17 cellular contexts compared by ENCODE assay signal in genomic region chr9:112325127-112325526, GRCh38. TPM values are rescaled to one million over a fixed set of nuclear protein-coding genes. Genes with fewer than 3 reads are reported as not detected.
DNase-seq lines count a peak whose midpoint lies in the region; ATAC-seq and TF ChIP-seq lines count a peak whose summit lies in the region.
"Had no signal": no experiment of that assay in that cellular context is flagged by ENCODE, and none has a peak within 500 bp of the region (broad histone marks: within the 10 kb centered on the region; RNA-seq: fewer than 3 reads in every experiment).

No MANE protein-coding gene starts in this region.

- CTCF ChIA-PET in activated B cell treated with CpG ODN at 0.5 μM for 24 hours (lab: Charles Lee): no interaction called here

- ATAC-seq in GM23338: peak; percentile 94
- no peak for ATAC-seq in activated B cell treated with CpG ODN at 0.5 μM for 24 hours (ENCODE audit: low read depth)
- peak; percentile 89 for ATAC-seq in foreskin keratinocyte
- ATAC-seq in stimulated activated naive B cell treated with anti-CD40 and anti-IgM and Interleukin-4, amounts not matched to agents 10 μg/mL and 1 μg/mL and 100 μg/mL, for 72 hours (replicated peaks): no peak
- ATAC-seq in stimulated activated effector memory CD8-positive, alpha-beta T cell treated with anti-CD3 and anti-CD28 coated beads, Interleukin-12 subunit alpha, Interleukin-12 subunit beta, amount 100 ng/mL, for 72 hours: no peak

- H3K27ac ChIP-seq in GM23338 (ENCODE audit: low read depth) (0 out of 2 replicates have a peak overlapping the region, but pooled peaks have one; percentile 48), foreskin keratinocyte (no peak overlapping the region), neural progenitor cell (no peak overlapping the region), esophagus muscularis mucosa (replicated peaks in 1 of 4) (no peak overlapping the region)
- H3K27ac ChIP-seq: SK-N-MC had no signal

- peaks cover 42% of the 10 kb centered on the region for H3K4me1 Mint-ChIP-seq in GM23338
- H3K4me1 Mint-ChIP-seq in activated B cell treated with CpG ODN at 0.5 μM for 24 hours: peaks cover 78% of the 10 kb centered on the region
- H3K4me1 Mint-ChIP-seq in neural progenitor cell: no peaks in the 10 kb centered on the region
- peaks cover 33 to 77% of the 10 kb centered on the region in 2 donors for H3K4me1 Mint-ChIP-seq in stimulated activated naive B cell treated with anti-CD40 and anti-IgM and Interleukin-4, amounts not matched to agents 10 μg/mL and 1 μg/mL and 100 μg/mL, for 72 hours
- H3K4me1 Mint-ChIP-seq in stimulated activated effector memory CD8-positive, alpha-beta T cell treated with anti-CD3 and anti-CD28 coated beads, Interleukin-12 subunit alpha, Interleukin-12 subunit beta, amount 100 ng/mL, for 72 hours: peaks cover 44% of the 10 kb centered on the region

- DNase-seq in GM23338 (ENCODE audit: low spot score) (peak; percentile 74), activated B cell treated with CpG ODN at 0.5 μM for 24 hours (no peak), foreskin keratinocyte (peak in 1 of 2 donors; percentile 39), neural progenitor cell (ENCODE audit: low spot score) (peak; percentile 35), esophagus muscularis mucosa (ENCODE audit: extremely low spot score) (no peak), NCI-H1417 treated with DMSO at 0.1 percent for 48 hours (lab: John Stamatoyannopoulos, UW) (no peak)
- DNase-seq in stimulated activated naive B cell treated with anti-CD40 and anti-IgM and Interleukin-4, amounts not matched to agents 10 μg/mL and 1 μg/mL and 100 μg/mL, for 72 hours: no peak
- DNase-seq in stimulated activated effector memory CD8-positive, alpha-beta T cell treated with anti-CD3 and anti-CD28 coated beads, Interleukin-12 subunit alpha, Interleukin-12 subunit beta, amount 100 ng/mL, for 72 hours (ENCODE audit: low spot score in 2 of 2): no peak
- DNase-seq: C1 segment of cervical spinal cord; CD8-positive, alpha-beta memory T cell; DND-41; NCI-H187; NCI-H2107; NCI-H510A; NCI-H748 treated with DMSO at 0.1 percent for 48 hours; SHP77 had no signal

- H3K9me3 Mint-ChIP-seq in GM23338: no peaks in the 10 kb centered on the region
- peaks cover 10% of the 10 kb centered on the region for H3K9me3 Mint-ChIP-seq in activated B cell treated with CpG ODN at 0.5 μM for 24 hours
- peaks cover 33% of the 10 kb centered on the region for H3K9me3 Mint-ChIP-seq in neural progenitor cell
- H3K9me3 Mint-ChIP-seq in stimulated activated naive B cell treated with anti-CD40 and anti-IgM and Interleukin-4, amounts not matched to agents 10 μg/mL and 1 μg/mL and 100 μg/mL, for 72 hours: peaks cover 0 to 8% of the 10 kb centered on the region in 2 donors
- H3K9me3 Mint-ChIP-seq in stimulated activated effector memory CD8-positive, alpha-beta T cell treated with anti-CD3 and anti-CD28 coated beads, Interleukin-12 subunit alpha, Interleukin-12 subunit beta, amount 100 ng/mL, for 72 hours: peaks cover 10% of the 10 kb centered on the region

- H3K4me3 Mint-ChIP-seq in GM23338: no peak overlapping the region; the same call in 2 of the 3 replicates
- H3K4me3 Mint-ChIP-seq in activated B cell treated with CpG ODN at 0.5 μM for 24 hours: no peak overlapping the region
- H3K4me3 Mint-ChIP-seq in neural progenitor cell: no peak overlapping the region
- H3K4me3 Mint-ChIP-seq in stimulated activated naive B cell treated with anti-CD40 and anti-IgM and Interleukin-4, amounts not matched to agents 10 μg/mL and 1 μg/mL and 100 μg/mL, for 72 hours: no peak overlapping the region
- H3K4me3 Mint-ChIP-seq in stimulated activated effector memory CD8-positive, alpha-beta T cell treated with anti-CD3 and anti-CD28 coated beads, Interleukin-12 subunit alpha, Interleukin-12 subunit beta, amount 100 ng/mL, for 72 hours: no peak overlapping the region

- H3K36me3 Mint-ChIP-seq in GM23338 (ENCODE audit: low read depth) (peaks cover 4% of the 10 kb centered on the region; the same call in 1 of the 3 replicates), activated B cell treated with CpG ODN at 0.5 μM for 24 hours (ENCODE audit: low read depth) (peaks cover 37% of the 10 kb centered on the region), neural progenitor cell (peaks cover 26% of the 10 kb centered on the region)
- H3K36me3 Mint-ChIP-seq in stimulated activated naive B cell treated with anti-CD40 and anti-IgM and Interleukin-4, amounts not matched to agents 10 μg/mL and 1 μg/mL and 100 μg/mL, for 72 hours: peaks cover 26 to 40% of the 10 kb centered on the region in 2 donors
- peaks cover 9% of the 10 kb centered on the region for H3K36me3 Mint-ChIP-seq in stimulated activated effector memory CD8-positive, alpha-beta T cell treated with anti-CD3 and anti-CD28 coated beads, Interleukin-12 subunit alpha, Interleukin-12 subunit beta, amount 100 ng/mL, for 72 hours

- no peaks in the 10 kb centered on the region for H3K36me3 ChIP-seq in GM23338 (ENCODE audit: insufficient read depth)
- no peaks in the 10 kb centered on the region for H3K36me3 ChIP-seq in neural progenitor cell
- H3K36me3 ChIP-seq in esophagus muscularis mucosa: no peaks in the 10 kb centered on the region

- H3K27ac Mint-ChIP-seq in GM23338 (no peak overlapping the region), activated B cell treated with CpG ODN at 0.5 μM for 24 hours (peak overlapping the region; percentile 31), neural progenitor cell (no peak overlapping the region)
- no peak overlapping the region for H3K27ac Mint-ChIP-seq in stimulated activated naive B cell treated with anti-CD40 and anti-IgM and Interleukin-4, amounts not matched to agents 10 μg/mL and 1 μg/mL and 100 μg/mL, for 72 hours
- no peak overlapping the region for H3K27ac Mint-ChIP-seq in stimulated activated effector memory CD8-positive, alpha-beta T cell treated with anti-CD3 and anti-CD28 coated beads, Interleukin-12 subunit alpha, Interleukin-12 subunit beta, amount 100 ng/mL, for 72 hours

- peaks cover 2% of the 10 kb centered on the region for H3K27me3 Mint-ChIP-seq in GM23338 (ENCODE audit: insufficient read depth, low read depth, poor library complexity)
- H3K27me3 Mint-ChIP-seq in activated B cell treated with CpG ODN at 0.5 μM for 24 hours: no peaks in the 10 kb centered on the region
- H3K27me3 Mint-ChIP-seq in neural progenitor cell (ENCODE audit: insufficient read depth, low read depth): no peaks in the 10 kb centered on the region
- no peaks in the 10 kb centered on the region for H3K27me3 Mint-ChIP-seq in stimulated activated naive B cell treated with anti-CD40 and anti-IgM and Interleukin-4, amounts not matched to agents 10 μg/mL and 1 μg/mL and 100 μg/mL, for 72 hours
- H3K27me3 Mint-ChIP-seq: CD8-positive, alpha-beta memory T cell had no signal

- no peak for TF ChIP-seq POLR2A in esophagus muscularis mucosa (IDR thresholded peaks at IDR 0.05; ENCODE audit: low read depth)

- no peak overlapping the region for H3K9ac ChIP-seq in neural progenitor cell

- H3K9me2 ChIP-seq in GM23338 (ENCODE audit: insufficient read depth): no peaks in the 10 kb centered on the region

- H3K4me2 ChIP-seq in GM23338 (peak overlapping the region; percentile 58; the same call in 1 of the 2 replicates), neural progenitor cell (peak overlapping the region; percentile 19)

- POLR2A ChIA-PET in activated B cell treated with CpG ODN at 0.5 μM for 24 hours (lab: Charles Lee): interaction anchor here (0.6 to 1.4 kb wide), 5 partner anchors 8 to 694 kb away, joined by 3 to 6 read pairs (median 4); partner anchors contain the start of genes DNAJC25 and PTBP3

- peaks cover 18% of the 10 kb centered on the region for H4K20me1 ChIP-seq in GM23338 (replicated peaks; ENCODE audit: insufficient read depth)
- H4K20me1 ChIP-seq in neural progenitor cell (ENCODE audit: low read depth): peaks cover 82% of the 10 kb centered on the region

- H3K79me2 ChIP-seq in GM23338 (replicated peaks; ENCODE audit: insufficient read depth) (peaks cover 100% of the 10 kb centered on the region), neural progenitor cell (ENCODE audit: low read depth) (peaks cover 100% of the 10 kb centered on the region)

- H3K27me3 ChIP-seq in GM23338 (ENCODE audit: insufficient read depth) (no peaks in the 10 kb centered on the region), foreskin keratinocyte (no peaks in the 10 kb centered on the region), neural progenitor cell (no peaks in the 10 kb centered on the region), esophagus muscularis mucosa (no peaks in the 10 kb centered on the region)

- TF ChIP-seq CTCF in GM23338 (conservative IDR thresholded peaks at IDR 0.05; ENCODE audit: low read depth in 2 of 2) (no peak), activated B cell treated with CpG ODN at 0.5 μM for 24 hours (IDR thresholded peaks at IDR 0.05) (no peak), foreskin keratinocyte (conservative IDR thresholded peaks at IDR 0.05) (no peak), neural progenitor cell (IDR thresholded peaks at IDR 0.05) (no peak), esophagus muscularis mucosa (IDR thresholded peaks at IDR 0.05) (no peak)

- H3K4me1 ChIP-seq in GM23338 (ENCODE audit: insufficient read depth) (peaks cover 33% of the 10 kb centered on the region), foreskin keratinocyte (peaks cover 45% of the 10 kb centered on the region), neural progenitor cell (peaks cover 24% of the 10 kb centered on the region), esophagus muscularis mucosa (peaks cover 0 to 23% (median 6%) of the 10 kb centered on the region in 4 donors)

- no peaks in the 10 kb centered on the region for H3F3A ChIP-seq in GM23338 (replicated peaks; ENCODE audit: low read depth)
- peaks cover 13% of the 10 kb centered on the region for H3F3A ChIP-seq in neural progenitor cell (ENCODE audit: low read depth)

- no peak for TF ChIP-seq EP300 in esophagus muscularis mucosa (IDR thresholded peaks at IDR 0.05)

- 88% methylated on average over 10 of the region's 10 CpGs for WGBS in esophagus muscularis mucosa

- H3K4me3 ChIP-seq in GM23338 (no peak overlapping the region), neural progenitor cell (no peak overlapping the region), esophagus muscularis mucosa (no peak overlapping the region)
- H3K4me3 ChIP-seq: SK-N-MC had no signal

- H2AFZ ChIP-seq in GM23338 (no peak overlapping the region), neural progenitor cell (replicated peaks) (no peak overlapping the region)

- H3K9me3 ChIP-seq in neural progenitor cell (ENCODE audit: low read depth) (no peaks in the 10 kb centered on the region), esophagus muscularis mucosa (no peaks in the 10 kb centered on the region)

- intact Hi-C loops in activated B cell treated with CpG ODN at 0.5 μM for 24 hours (cut with micrococcal nuclease) (no loop called here), esophagus muscularis mucosa (cut with DNase I) (no loop called here)

RNA-seq across cellular contexts. Expression of gene PTBP3, which starts 8.3 kb away (rescaled TPM):
- total RNA-seq in GM23338 (2014; rRNA removed; shearing (Covaris generic)): 91.5 and 92.9 TPM in 2 replicates
- polyA plus RNA-seq in GM23338 (2016; fragmentation: Nextera tagmentation; extraction: Ambion mirVana) (17.4 and 20.0 TPM in 2 replicates), foreskin keratinocyte (11.2 and 14.7 TPM in 2 replicates)
- total RNA-seq in activated B cell treated with CpG ODN at 0.5 μM for 24 hours (106 and 125 TPM in 2 replicates), foreskin keratinocyte (62.1 and 67.8 TPM in 2 replicates), neural progenitor cell (ENCODE audit: low replicate concordance) (84.7 and 85.3 TPM in 2 replicates), esophagus muscularis mucosa (10 to 100 TPM; 19.9 to 31.1 (median 25.5) TPM)

RNA-seq across cellular contexts. Expression of gene HSDL2, which starts 54.8 kb away (rescaled TPM):
- 13.9 and 15.3 TPM in 2 replicates for total RNA-seq in GM23338 (2014; rRNA removed; shearing (Covaris generic))
- polyA plus RNA-seq in GM23338 (2016; fragmentation: Nextera tagmentation; extraction: Ambion mirVana) (10.2 and 11.4 TPM in 2 replicates), foreskin keratinocyte (11.5 and 13.1 TPM in 2 replicates)
- total RNA-seq in activated B cell treated with CpG ODN at 0.5 μM for 24 hours (11.0 and 11.3 TPM in 2 replicates), foreskin keratinocyte (23.1 and 25.5 TPM in 2 replicates), neural progenitor cell (ENCODE audit: low replicate concordance) (14.5 and 23.8 TPM in 2 replicates), esophagus muscularis mucosa (10 to 100 TPM; 34.3 to 73.1 (median 50.0) TPM)

Comparison
In these comparisons a context has a peak if more than half of its experiments do, and no peak if none do; other contexts are left out.
1. ATAC-seq: peak in GM23338 (single experiment) and foreskin keratinocyte (single experiment); none in activated B cell treated with CpG ODN at 0.5 μM for 24 hours (single experiment), stimulated activated naive B cell treated with anti-CD40 and anti-IgM and Interleukin-4, amounts not matched to agents 10 μg/mL and 1 μg/mL and 100 μg/mL, for 72 hours (0 of 2) and stimulated activated effector memory CD8-positive, alpha-beta T cell treated with anti-CD3 and anti-CD28 coated beads, Interleukin-12 subunit alpha, Interleukin-12 subunit beta, amount 100 ng/mL, for 72 hours (single experiment).
2. DNase-seq: peak in GM23338 (single experiment) and neural progenitor cell (single experiment); none in activated B cell treated with CpG ODN at 0.5 μM for 24 hours (single experiment), stimulated activated naive B cell treated with anti-CD40 and anti-IgM and Interleukin-4, amounts not matched to agents 10 μg/mL and 1 μg/mL and 100 μg/mL, for 72 hours (single experiment), esophagus muscularis mucosa (single experiment), stimulated activated effector memory CD8-positive, alpha-beta T cell treated with anti-CD3 and anti-CD28 coated beads, Interleukin-12 subunit alpha, Interleukin-12 subunit beta, amount 100 ng/mL, for 72 hours (0 of 2) and NCI-H1417 treated with DMSO at 0.1 percent for 48 hours (single experiment).